8 cellular contexts compared by ENCODE assay signal in genomic region chr12:6735448-6736191, GRCh38. TPM values are rescaled to one million over a fixed set of nuclear protein-coding genes. Genes with fewer than 3 reads are reported as not detected.
DNase-seq lines count a peak whose midpoint lies in the region; ATAC-seq and TF ChIP-seq lines count a peak whose summit lies in the region.

No MANE protein-coding gene starts in this region.

- H3K27me3 ChIP-seq in Peyer's patch, result no peaks in the 10 kb centered on the region
- H3K27me3 ChIP-seq in adrenal gland, result no peaks in the 10 kb centered on the region
- no peaks in the 10 kb centered on the region for H3K27me3 ChIP-seq in heart right ventricle
- no peaks in the 10 kb centered on the region for H3K27me3 ChIP-seq in prostate gland (replicated peaks; ENCODE audit: insufficient read depth)

- no peak overlapping the region for H3K4me3 ChIP-seq in Peyer's patch
- H3K4me3 ChIP-seq in adrenal gland, result no peak overlapping the region
- no peak overlapping the region for H3K4me3 ChIP-seq in heart right ventricle
- no peak overlapping the region for H3K4me3 ChIP-seq in prostate gland

- peak; percentile 70 for DNase-seq in DMS 273 (lab: John Stamatoyannopoulos, UW; ENCODE audit: unreplicated experiment)
- peak; percentile 66 for DNase-seq in HT-29 (ENCODE audit: low spot score)
- peak; percentile 47 to 89 (median 75) for DNase-seq in Peyer's patch
- DNase-seq in adrenal gland, result peak; percentile 66 to 89 (median 79)
- peak; percentile 52 to 68 for DNase-seq in heart right ventricle
- peak; percentile 88 for DNase-seq in prostate gland (ENCODE audit: low spot score)

- H3K9me3 ChIP-seq in Peyer's patch (no peaks in the 10 kb centered on the region), adrenal gland (replicated peaks in 1 of 3) (no peaks in the 10 kb centered on the region), heart right ventricle (no peaks in the 10 kb centered on the region), prostate gland (no peaks in the 10 kb centered on the region)

- intact Hi-C loops in adrenal gland (cut with DNase I), result loop anchor here in 1 of 2 donors (5.0 kb wide), 1 partner anchor 42 kb away; no protein-coding TSS in a partner anchor
- intact Hi-C loops in heart right ventricle (cut with DNase I), result loop anchor here (1.0 to 5.0 kb wide), 6 partner anchors 42 to 92 kb away; partner anchors contain the start of gene P3H3 (in 5 of the 10)
- intact Hi-C loops in prostate gland (cut with DNase I), result loop anchor here (5.0 kb wide), 1 partner anchor 42 kb away; no protein-coding TSS in a partner anchor

- H3K4me1 ChIP-seq in Peyer's patch (peaks cover 0 to 3% (median 0%) of the 10 kb centered on the region in 4 donors), adrenal gland (replicated peaks in 1 of 2) (peaks cover 14 to 17% of the 10 kb centered on the region in 2 donors), heart right ventricle (peaks cover 0 to 12% (median 7%) of the 10 kb centered on the region in 9 donors), prostate gland (replicated peaks) (no peaks in the 10 kb centered on the region)

- WGBS in adrenal gland, 4 donors, result 26 to 39% (median 31%) methylated on average over 8 of the region's 8 CpGs
- WGBS in heart right ventricle, 2 donors, result 37 to 38% methylated on average over 8 of the region's 8 CpGs
- 22% methylated on average over 8 of the region's 8 CpGs for WGBS in prostate gland

- peak; percentile 86 to 92 (median 90) for ATAC-seq in heart right ventricle
- ATAC-seq in HG02623 (IDR thresholded peaks at IDR 0.05; ENCODE audit: unreplicated experiment), result no peak
- no peak for ATAC-seq in GM18907 (IDR thresholded peaks at IDR 0.05; ENCODE audit: unreplicated experiment)

- H3K27ac ChIP-seq in Peyer's patch, result no peak overlapping the region
- H3K27ac ChIP-seq in adrenal gland, result peak overlapping the region in 1 of 5 donors; percentile 54
- peak overlapping the region in 7 of 10 donors; percentile 10 to 56 (median 49) for H3K27ac ChIP-seq in heart right ventricle
- peak overlapping the region; percentile 20 to 57 for H3K27ac ChIP-seq in prostate gland

- H3K36me3 ChIP-seq in Peyer's patch, result peaks cover 0 to 16% (median 0%) of the 10 kb centered on the region in 3 donors
- H3K36me3 ChIP-seq in adrenal gland (replicated peaks in 1 of 2), result peaks cover 0 to 14% of the 10 kb centered on the region in 2 donors
- peaks cover 0 to 41% (median 12%) of the 10 kb centered on the region in 9 donors for H3K36me3 ChIP-seq in heart right ventricle
- H3K36me3 ChIP-seq in prostate gland, result peaks cover 3 to 8% of the 10 kb centered on the region in 2 donors

- TF ChIP-seq CTCF in Peyer's patch (IDR thresholded peaks at IDR 0.05) (peak in 5 of 6 experiments; percentile 44 to 81 (median 76)), adrenal gland (IDR thresholded peaks at IDR 0.05) (peak; percentile 51 to 77 (median 74)), heart right ventricle (IDR thresholded peaks at IDR 0.05) (peak; percentile 44 to 82 (median 73)), prostate gland (IDR thresholded peaks at IDR 0.05) (peak; percentile 31 to 93 (median 82))

- TF ChIP-seq POLR2A in Peyer's patch (IDR thresholded peaks at IDR 0.05) (no peak), adrenal gland (IDR thresholded peaks at IDR 0.05) (no peak), prostate gland (IDR thresholded peaks at IDR 0.05) (no peak)

RNA-seq across cellular contexts. Expression of gene COPS7A, which starts 11.8 kb away (rescaled TPM):
- 103 and 108 TPM in 2 replicates for total RNA-seq in HT-29 (2014; rRNA removed; shearing (Covaris generic))
- 10 to 100 TPM; 38.4 to 72.6 (median 51.8) TPM for total RNA-seq in Peyer's patch
- 100 to 1,000 TPM in 1 of 8 donors, 10 to 100 TPM in 7; 56.5 to 105 (median 84.0) TPM for total RNA-seq in adrenal gland
- 10 to 100 TPM; 46.5 to 85.1 (median 50.6) TPM for polyA plus RNA-seq in adrenal gland
- total RNA-seq in heart right ventricle, result 10 to 100 TPM; 67.4 to 89.8 (median 77.9) TPM
- 10 to 100 TPM; 31.1 to 91.5 TPM for polyA plus RNA-seq in heart right ventricle
- total RNA-seq in prostate gland, result 10 to 100 TPM; 92.0 to 92.6 TPM

RNA-seq across cellular contexts. Expression of gene MLF2, which starts 17.3 kb away (rescaled TPM):
- 383 and 384 TPM in 2 replicates for total RNA-seq in HT-29 (2014; rRNA removed; shearing (Covaris generic))
- total RNA-seq in Peyer's patch (100 to 1,000 TPM in 3 of 4 donors, 10 to 100 TPM in 1; 94.9 to 212 (median 182) TPM), adrenal gland (100 to 1,000 TPM; 135 to 334 (median 233) TPM), heart right ventricle (100 to 1,000 TPM; 135 to 182 (median 148) TPM), prostate gland (100 to 1,000 TPM; 267 to 282 TPM)
- polyA plus RNA-seq in adrenal gland (100 to 1,000 TPM; 181 to 248 (median 233) TPM), heart right ventricle (100 to 1,000 TPM; 108 to 197 TPM)

RNA-seq across cellular contexts. Expression of gene PTMS, which starts 30.5 kb away (rescaled TPM):
- total RNA-seq in HT-29 (2014; rRNA removed; shearing (Covaris generic)), result 87.6 and 105 TPM in 2 replicates
- total RNA-seq in Peyer's patch (10 to 100 TPM; 44.2 to 87.5 (median 53.0) TPM), adrenal gland (100 to 1,000 TPM in 6 of 8 donors, 10 to 100 TPM in 2; 72.4 to 269 (median 147) TPM), heart right ventricle (100 to 1,000 TPM in 5 of 10 donors, 10 to 100 TPM in 5; 73.3 to 194 (median 96.0) TPM), prostate gland (100 to 1,000 TPM; 285 to 339 TPM)
- polyA plus RNA-seq in adrenal gland (1,000 to 10,000 TPM in 1 of 3 donors, 100 to 1,000 TPM in 2; 134 to 1,405 (median 631) TPM), heart right ventricle (100 to 1,000 TPM; 289 to 361 TPM)

RNA-seq across cellular contexts. Expression of gene PIANP, which starts 35.0 kb away (rescaled TPM):
- not detected in 2 replicates for total RNA-seq in HT-29 (2014; rRNA removed; shearing (Covaris generic))
- total RNA-seq in Peyer's patch (not detected), adrenal gland (1 to 10 TPM in 1 of 8 donors, under 1 TPM in 4, not detected in 3; 0.11 to 4.6 (median 0.50) TPM), heart right ventricle (under 1 TPM in 4 of 10 donors, not detected in 6; 0.12 to 0.54 (median 0.25) TPM), prostate gland (1 to 10 TPM in 1 of 2 donors, not detected in 1; 3.1 TPM)
- polyA plus RNA-seq in adrenal gland (1 to 10 TPM; 2.4 to 5.2 (median 3.5) TPM), heart right ventricle (under 1 TPM; 0.22 to 0.58 TPM)

RNA-seq across cellular contexts. Expression of gene LAG3, which starts 36.7 kb away (rescaled TPM):
- total RNA-seq in HT-29 (2014; rRNA removed; shearing (Covaris generic)), result 0.05 and 0.56 TPM in 2 replicates
- 1 to 10 TPM in 3 of 4 donors, not detected in 1; 1.3 to 3.0 (median 1.6) TPM for total RNA-seq in Peyer's patch
- total RNA-seq in adrenal gland, result under 1 TPM in 6 of 8 donors, not detected in 2; 0.21 to 0.96 (median 0.71) TPM
- polyA plus RNA-seq in adrenal gland, result 1 to 10 TPM in 2 of 3 donors, under 1 TPM in 1; 0.29 to 4.3 (median 2.3) TPM
- total RNA-seq in heart right ventricle, result 1 to 10 TPM in 1 of 10 donors, under 1 TPM in 7, not detected in 2; 0.16 to 2.1 (median 0.26) TPM
- 1 to 10 TPM in 1 of 2 donors, under 1 TPM in 1; 0.13 to 1.2 TPM for polyA plus RNA-seq in heart right ventricle
- 10 to 100 TPM in 1 of 2 donors, under 1 TPM in 1; 0.73 to 13.1 TPM for total RNA-seq in prostate gland

Comparison
In these comparisons a context has a peak if more than half of its experiments do, and no peak if none do; other contexts are left out.
1. H3K27ac ChIP-seq: peak in heart right ventricle (7 of 10) and prostate gland (2 of 2); none in Peyer's patch (0 of 4).
2. ATAC-seq: peak in heart right ventricle (8 of 8); none in HG02623 (single experiment) and GM18907 (single experiment).
3. Peak in every context shown above with its lines, with median percentiles within 50 percentile points of each other: DNase-seq and CTCF ChIP-seq.